ENCODE assay signal across 2 cellular contexts in genomic region chr13:26605845-26606244, GRCh38.
TF ChIP-seq lines count a peak whose summit lies in the region.

No MANE protein-coding gene starts in this region.

TF ChIP-seq in GM23338, 12 proteins besides CTCF, POLR2A, EP300 and RAD21:
- TF ChIP-seq POLR2AphosphoS5 (IDR thresholded peaks at IDR 0.05; ENCODE audit: low read depth), result no peak
- TF ChIP-seq JUNB (IDR thresholded peaks at IDR 0.05; ENCODE audit: unreplicated experiment), result no peak
- TF ChIP-seq ETS1 (IDR thresholded peaks at IDR 0.05), result no peak
- no peak for TF ChIP-seq NANOG (IDR thresholded peaks at IDR 0.05; ENCODE audit: borderline replicate concordance)
- no peak for TF ChIP-seq ZNF114 (CRISPR knock-in tag; IDR thresholded peaks at IDR 0.05)

TF ChIP-seq in endothelial cell of umbilical vein, 7 proteins besides CTCF, POLR2A, EP300 and RAD21:
- TF ChIP-seq FOS (IDR thresholded peaks at IDR 0.05; ENCODE audit: borderline replicate concordance, insufficient read depth, low read length) (no peak), POLR2AphosphoS5 (IDR thresholded peaks at IDR 0.05; ENCODE audit: insufficient read depth, low read depth, low read length) (no peak), JUN (IDR thresholded peaks at IDR 0.05; ENCODE audit: borderline replicate concordance, insufficient read depth, insufficient read length, low read depth) (no peak), MYC (IDR thresholded peaks at IDR 0.05; ENCODE audit: low read depth, low read length) (no peak), MAX (IDR thresholded peaks at IDR 0.05; ENCODE audit: insufficient read depth, insufficient read length) (no peak), GATA2 (IDR thresholded peaks at IDR 0.05; ENCODE audit: insufficient read depth, insufficient read length, low read depth, low read length) (no peak), EZH2 (IDR thresholded peaks at IDR 0.05; ENCODE audit: borderline replicate concordance, low read depth, low read length, severe bottlenecking) (no peak)
